Comparison of ENCODE assay signal across 1 cellular context in genomic region chr5:140174472-140175366, GRCh38.
A peak's percentile ranks its signal among the peaks of the same experiment; 100 is the strongest.
TF ChIP-seq lines count a peak whose summit lies in the region.

A gene with protein sequence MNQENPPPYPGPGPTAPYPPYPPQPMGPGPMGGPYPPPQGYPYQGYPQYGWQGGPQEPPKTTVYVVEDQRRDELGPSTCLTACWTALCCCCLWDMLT (plus strand): TSS chr5:140175188. CDS start chr5:140194466, 19,278 bp downstream.

TF ChIP-seq in HepG2, 621 proteins besides CTCF, POLR2A, EP300 and RAD21 (continued from another document and continues in another):
- TF ChIP-seq FLYWCH1 (CRISPR knock-in tag; IDR thresholded peaks at IDR 0.05) (no peak), HDAC1 (CRISPR knock-in tag; IDR thresholded peaks at IDR 0.05) (peak; percentile 66; the same call in 1 of the 2 replicates), ZNF138 (CRISPR knock-in tag; IDR thresholded peaks at IDR 0.05; ENCODE audit: low read depth) (no peak), AFF4 (CRISPR knock-in tag; IDR thresholded peaks at IDR 0.05) (no peak), MAF1 (CRISPR knock-in tag; IDR thresholded peaks at IDR 0.05; ENCODE audit: borderline replicate concordance) (no peak), ESRRA (CRISPR knock-in tag; IDR thresholded peaks at IDR 0.05; ENCODE audit: low read depth) (peak; percentile 42; the same call in 1 of the 2 replicates), ZSCAN21 (CRISPR knock-in tag; IDR thresholded peaks at IDR 0.05; ENCODE audit: borderline replicate concordance) (peak; percentile 43; the same call in 1 of the 2 replicates), FOSL1 (CRISPR knock-in tag; IDR thresholded peaks at IDR 0.05; ENCODE audit: borderline replicate concordance) (no peak), NKX3-1 (CRISPR knock-in tag; IDR thresholded peaks at IDR 0.05) (no peak; the same call in 1 of the 2 replicates), NFIC (IDR thresholded peaks at IDR 0.05; ENCODE audit: low read length) (no peak), ZNF207 (IDR thresholded peaks at IDR 0.05; ENCODE audit: borderline replicate concordance) (no peak), ZNF24 (IDR thresholded peaks at IDR 0.05) (no peak), NPAS2 (CRISPR knock-in tag; IDR thresholded peaks at IDR 0.05; ENCODE audit: borderline replicate concordance) (0 out of 2 replicates have a peak, but pooled peaks have one; percentile 78), ZNF274 (CRISPR knock-in tag; IDR thresholded peaks at IDR 0.05) (no peak), MEF2D (CRISPR knock-in tag; IDR thresholded peaks at IDR 0.05) (peak; percentile 46; the same call in 1 of the 2 replicates), HOXA3 (CRISPR knock-in tag; IDR thresholded peaks at IDR 0.05) (peak; percentile 98), HNRNPUL1 (IDR thresholded peaks at IDR 0.05; ENCODE audit: low read depth, low read length) (no peak), THAP11 (CRISPR knock-in tag; IDR thresholded peaks at IDR 0.05) (peak; percentile 72), SMC3 (IDR thresholded peaks at IDR 0.05; ENCODE audit: low read length) (no peak), DPF2 (CRISPR knock-in tag; IDR thresholded peaks at IDR 0.05; ENCODE audit: borderline replicate concordance, low read depth) (no peak), USF2 (IDR thresholded peaks at IDR 0.05; ENCODE audit: low read depth, low read length) (no peak), USF2 (CRISPR knock-in tag; IDR thresholded peaks at IDR 0.05; ENCODE audit: borderline replicate concordance) (peak; percentile 71), ZNF572 (CRISPR knock-in tag; IDR thresholded peaks at IDR 0.05) (0 out of 2 replicates have a peak, but pooled peaks have one; percentile 16), ZNF580 (CRISPR knock-in tag; IDR thresholded peaks at IDR 0.05; ENCODE audit: borderline replicate concordance, low read depth) (no peak), FOXK1 (CRISPR knock-in tag; IDR thresholded peaks at IDR 0.05; ENCODE audit: borderline replicate concordance, low read depth) (peak; percentile 48; the same call in 1 of the 2 replicates), ZNF451 (CRISPR knock-in tag; IDR thresholded peaks at IDR 0.05) (peak; percentile 80), ZNF784 (CRISPR knock-in tag; IDR thresholded peaks at IDR 0.05; ENCODE audit: borderline replicate concordance) (no peak), BCL3 (CRISPR knock-in tag; IDR thresholded peaks at IDR 0.05) (no peak; the same call in 1 of the 2 replicates), KLF11 (CRISPR knock-in tag; IDR thresholded peaks at IDR 0.05) (no peak), ZNF558 (CRISPR knock-in tag; IDR thresholded peaks at IDR 0.05; ENCODE audit: borderline replicate concordance) (no peak; the same call in 1 of the 2 replicates), ZNF674 (CRISPR knock-in tag; IDR thresholded peaks at IDR 0.05; ENCODE audit: low read depth) (no peak), ATF1 (CRISPR knock-in tag; IDR thresholded peaks at IDR 0.05) (peak; percentile 77), FOXK2 (IDR thresholded peaks at IDR 0.05) (no peak), ZNF335 (CRISPR knock-in tag; IDR thresholded peaks at IDR 0.05) (no peak), NFE2L2 (IDR thresholded peaks at IDR 0.05; ENCODE audit: low read length) (no peak), KLF13 (CRISPR knock-in tag; IDR thresholded peaks at IDR 0.05) (no peak), SAFB2 (CRISPR knock-in tag; IDR thresholded peaks at IDR 0.05; ENCODE audit: borderline replicate concordance, low read depth) (peak; percentile 80; the same call in 1 of the 2 replicates), KDM3A (CRISPR knock-in tag; IDR thresholded peaks at IDR 0.05; ENCODE audit: low read depth) (peak; percentile 53; the same call in 1 of the 2 replicates), JARID2 (CRISPR knock-in tag; IDR thresholded peaks at IDR 0.05; ENCODE audit: insufficient replicate concordance) (no peak), U2AF1 (optimal IDR thresholded peaks at IDR 0.05; ENCODE audit: low read depth, low read length) (no peak), ZNF124 (CRISPR knock-in tag; IDR thresholded peaks at IDR 0.05) (no peak), REXO4 (CRISPR knock-in tag; IDR thresholded peaks at IDR 0.05; ENCODE audit: borderline replicate concordance) (no peak; the same call in 1 of the 2 replicates)
- TF ChIP-seq, protein P1, sequence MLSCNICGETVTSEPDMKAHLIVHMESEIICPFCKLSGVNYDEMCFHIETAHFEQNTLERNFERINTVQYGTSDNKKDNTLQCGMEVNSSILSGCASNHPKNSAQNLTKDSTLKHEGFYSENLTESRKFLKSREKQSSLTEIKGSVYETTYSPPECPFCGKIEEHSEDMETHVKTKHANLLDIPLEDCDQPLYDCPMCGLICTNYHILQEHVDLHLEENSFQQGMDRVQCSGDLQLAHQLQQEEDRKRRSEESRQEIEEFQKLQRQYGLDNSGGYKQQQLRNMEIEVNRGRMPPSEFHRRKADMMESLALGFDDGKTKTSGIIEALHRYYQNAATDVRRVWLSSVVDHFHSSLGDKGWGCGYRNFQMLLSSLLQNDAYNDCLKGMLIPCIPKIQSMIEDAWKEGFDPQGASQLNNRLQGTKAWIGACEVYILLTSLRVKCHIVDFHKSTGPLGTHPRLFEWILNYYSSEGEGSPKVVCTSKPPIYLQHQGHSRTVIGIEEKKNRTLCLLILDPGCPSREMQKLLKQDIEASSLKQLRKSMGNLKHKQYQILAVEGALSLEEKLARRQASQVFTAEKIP (CRISPR knock-in tag; IDR thresholded peaks at IDR 0.05; ENCODE audit: borderline replicate concordance) = no peak
- TF ChIP-seq, protein P2, sequence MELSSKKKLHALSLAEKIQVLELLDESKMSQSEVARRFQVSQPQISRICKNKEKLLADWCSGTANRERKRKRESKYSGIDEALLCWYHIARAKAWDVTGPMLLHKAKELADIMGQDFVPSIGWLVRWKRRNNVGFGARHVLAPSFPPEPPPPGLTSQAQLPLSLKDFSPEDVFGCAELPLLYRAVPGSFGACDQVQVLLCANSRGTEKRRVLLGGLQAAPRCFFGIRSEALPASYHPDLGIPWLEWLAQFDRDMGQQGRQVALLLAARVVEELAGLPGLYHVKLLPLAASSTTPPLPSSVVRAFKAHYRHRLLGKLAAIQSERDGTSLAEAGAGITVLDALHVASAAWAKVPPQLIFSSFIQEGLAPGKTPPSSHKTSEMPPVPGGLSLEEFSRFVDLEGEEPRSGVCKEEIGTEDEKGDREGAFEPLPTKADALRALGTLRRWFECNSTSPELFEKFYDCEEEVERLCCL (CRISPR knock-in tag; IDR thresholded peaks at IDR 0.05; ENCODE audit: borderline replicate concordance) = no peak
- TF ChIP-seq, protein P3, sequence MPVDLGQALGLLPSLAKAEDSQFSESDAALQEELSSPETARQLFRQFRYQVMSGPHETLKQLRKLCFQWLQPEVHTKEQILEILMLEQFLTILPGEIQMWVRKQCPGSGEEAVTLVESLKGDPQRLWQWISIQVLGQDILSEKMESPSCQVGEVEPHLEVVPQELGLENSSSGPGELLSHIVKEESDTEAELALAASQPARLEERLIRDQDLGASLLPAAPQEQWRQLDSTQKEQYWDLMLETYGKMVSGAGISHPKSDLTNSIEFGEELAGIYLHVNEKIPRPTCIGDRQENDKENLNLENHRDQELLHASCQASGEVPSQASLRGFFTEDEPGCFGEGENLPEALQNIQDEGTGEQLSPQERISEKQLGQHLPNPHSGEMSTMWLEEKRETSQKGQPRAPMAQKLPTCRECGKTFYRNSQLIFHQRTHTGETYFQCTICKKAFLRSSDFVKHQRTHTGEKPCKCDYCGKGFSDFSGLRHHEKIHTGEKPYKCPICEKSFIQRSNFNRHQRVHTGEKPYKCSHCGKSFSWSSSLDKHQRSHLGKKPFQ (CRISPR knock-in tag; IDR thresholded peaks at IDR 0.05; ENCODE audit: insufficient replicate concordance) = no peak
- TF ChIP-seq, protein P4, sequence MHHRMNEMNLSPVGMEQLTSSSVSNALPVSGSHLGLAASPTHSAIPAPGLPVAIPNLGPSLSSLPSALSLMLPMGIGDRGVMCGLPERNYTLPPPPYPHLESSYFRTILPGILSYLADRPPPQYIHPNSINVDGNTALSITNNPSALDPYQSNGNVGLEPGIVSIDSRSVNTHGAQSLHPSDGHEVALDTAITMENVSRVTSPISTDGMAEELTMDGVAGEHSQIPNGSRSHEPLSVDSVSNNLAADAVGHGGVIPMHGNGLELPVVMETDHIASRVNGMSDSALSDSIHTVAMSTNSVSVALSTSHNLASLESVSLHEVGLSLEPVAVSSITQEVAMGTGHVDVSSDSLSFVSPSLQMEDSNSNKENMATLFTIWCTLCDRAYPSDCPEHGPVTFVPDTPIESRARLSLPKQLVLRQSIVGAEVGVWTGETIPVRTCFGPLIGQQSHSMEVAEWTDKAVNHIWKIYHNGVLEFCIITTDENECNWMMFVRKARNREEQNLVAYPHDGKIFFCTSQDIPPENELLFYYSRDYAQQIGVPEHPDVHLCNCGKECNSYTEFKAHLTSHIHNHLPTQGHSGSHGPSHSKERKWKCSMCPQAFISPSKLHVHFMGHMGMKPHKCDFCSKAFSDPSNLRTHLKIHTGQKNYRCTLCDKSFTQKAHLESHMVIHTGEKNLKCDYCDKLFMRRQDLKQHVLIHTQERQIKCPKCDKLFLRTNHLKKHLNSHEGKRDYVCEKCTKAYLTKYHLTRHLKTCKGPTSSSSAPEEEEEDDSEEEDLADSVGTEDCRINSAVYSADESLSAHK (CRISPR knock-in tag; IDR thresholded peaks at IDR 0.05; ENCODE audit: borderline replicate concordance) = no peak
- TF ChIP-seq, protein P5, sequence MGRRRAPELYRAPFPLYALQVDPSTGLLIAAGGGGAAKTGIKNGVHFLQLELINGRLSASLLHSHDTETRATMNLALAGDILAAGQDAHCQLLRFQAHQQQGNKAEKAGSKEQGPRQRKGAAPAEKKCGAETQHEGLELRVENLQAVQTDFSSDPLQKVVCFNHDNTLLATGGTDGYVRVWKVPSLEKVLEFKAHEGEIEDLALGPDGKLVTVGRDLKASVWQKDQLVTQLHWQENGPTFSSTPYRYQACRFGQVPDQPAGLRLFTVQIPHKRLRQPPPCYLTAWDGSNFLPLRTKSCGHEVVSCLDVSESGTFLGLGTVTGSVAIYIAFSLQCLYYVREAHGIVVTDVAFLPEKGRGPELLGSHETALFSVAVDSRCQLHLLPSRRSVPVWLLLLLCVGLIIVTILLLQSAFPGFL (CRISPR knock-in tag; IDR thresholded peaks at IDR 0.05) = no peak
